ENCODE assay signal across 8 cellular contexts in the genomic region with DNA sequence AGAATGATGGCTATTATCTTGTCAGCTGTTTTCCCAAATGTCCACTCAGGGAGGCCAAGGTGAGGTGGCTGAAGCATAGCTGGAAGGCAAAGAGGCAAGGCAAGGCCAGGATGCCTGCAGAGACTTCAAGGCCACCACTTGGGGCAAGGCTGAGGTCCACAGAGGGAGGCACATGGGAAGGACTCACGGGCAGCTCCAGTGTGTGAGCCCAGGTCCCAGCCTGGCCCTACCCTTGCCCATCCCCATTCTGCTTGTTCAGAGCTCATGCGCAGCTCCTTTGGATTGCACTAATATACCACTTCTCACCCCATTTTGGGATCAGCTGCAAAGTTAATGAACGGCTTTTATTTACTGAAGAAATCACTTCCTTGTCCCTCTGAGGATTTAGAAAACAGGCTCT.
"Had no signal": no experiment of that assay in that cellular context is flagged by ENCODE, and none has a peak within 500 bp of the region (broad histone marks: within the 10 kb centered on the region; RNA-seq: fewer than 3 reads in every experiment).

No MANE protein-coding gene starts in this region.

- H3K9ac ChIP-seq: KMS-11 had no signal

- H3K4me2 ChIP-seq: GM23338, KMS-11 had no signal

- DNase-seq: H9, HCEC 1CT, KBM-7 had no signal

- H3K27ac ChIP-seq: HL-60, KMS-11 had no signal

- H3K4me3 ChIP-seq: GM23338 had no signal

- H3K27ac Mint-ChIP-seq: GM23338, H9, IgD-negative memory B cell had no signal

- H3K9me3 Mint-ChIP-seq: GM23338 had no signal

- H3K4me3 Mint-ChIP-seq: GM23338, H9, IgD-negative memory B cell had no signal

- ATAC-seq: GM23338, HepG2 had no signal
